In the genomic region with DNA sequence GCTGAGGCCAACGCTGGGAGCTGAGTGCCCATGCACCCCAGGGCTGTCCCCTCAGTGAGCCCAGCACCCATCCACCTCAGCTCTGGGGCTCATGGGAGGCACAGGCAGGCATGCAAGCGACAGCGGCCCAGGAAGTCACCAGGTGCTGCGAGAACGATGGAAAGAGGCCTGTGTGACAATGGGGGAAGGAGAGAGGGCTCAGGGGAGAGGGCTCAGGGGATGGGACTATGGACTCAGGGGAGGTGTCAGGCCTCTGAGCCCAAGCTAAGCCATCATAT, we compare ENCODE assay signal across 26 cellular contexts.
"Had no signal": no experiment of that assay in that cellular context is flagged by ENCODE, and none has a peak within 500 bp of the region (broad histone marks: within the 10 kb centered on the region; RNA-seq: fewer than 3 reads in every experiment).

No MANE protein-coding gene starts in this region.

- H3K4me3 ChIP-seq: gastrocnemius medialis, lung, mucosa of descending colon, neural progenitor cell, prostate gland, right atrium auricular region, smooth muscle cell, thoracic aorta, tibial nerve, upper lobe of left lung had no signal

- H3K4me1 Mint-ChIP-seq: mesothelial cell of epicardium; naive B cell; stimulated activated naive B cell treated with anti-CD40 and anti-IgM and Interleukin-4, amounts not matched to agents 10 μg/mL and 1 μg/mL and 100 μg/mL, for 72 hours had no signal

- H3K4me1 ChIP-seq: gastrocnemius medialis, neural progenitor cell, prostate gland, right atrium auricular region, upper lobe of left lung had no signal

- H3K4me3 Mint-ChIP-seq: effector memory CD8-positive, alpha-beta T cell; memory B cell; mesothelial cell of epicardium; naive B cell; natural killer cell treated with Interleukin-12 subunit alpha and Interleukin-12 subunit beta and Interleukin-15 and Interleukin-18, amount 100 ng/mL, for 72 hours; neural progenitor cell; stimulated activated naive B cell treated with anti-CD40 and anti-IgM and Interleukin-4, amounts not matched to agents 10 μg/mL and 1 μg/mL and 100 μg/mL, for 72 hours; stimulated activated naive CD8-positive, alpha-beta T cell treated with anti-CD3 and anti-CD28 coated beads, Interleukin-15, Interleukin-2, amounts not matched to agents 100 ng/mL and 50 ng/mL, for 24 hours had no signal

- H3K36me3 ChIP-seq: gastrocnemius medialis, neural progenitor cell, prostate gland, right atrium auricular region, thoracic aorta, tibial nerve, upper lobe of left lung had no signal

- H3K9ac ChIP-seq: neural progenitor cell had no signal

- H3K27ac ChIP-seq: gastrocnemius medialis, neural progenitor cell, prostate gland, right atrium auricular region, thoracic aorta, tibial nerve, upper lobe of left lung had no signal

- FAIRE-seq: keratinocyte, urothelium cell line had no signal

- ATAC-seq: effector memory CD8-positive, alpha-beta T cell; gastrocnemius medialis; left lobe of liver; mucosa of descending colon; sciatic nerve; stimulated activated naive B cell treated with anti-CD40 and anti-IgM and Interleukin-4, amounts not matched to agents 10 μg/mL and 1 μg/mL and 100 μg/mL, for 72 hours had no signal

- H2AFZ ChIP-seq: neural progenitor cell had no signal

- H3K27me3 ChIP-seq: gastrocnemius medialis, neural progenitor cell, right atrium auricular region, tibial nerve, upper lobe of left lung had no signal

- H3K4me2 ChIP-seq: neural progenitor cell, smooth muscle cell had no signal

- H3K36me3 Mint-ChIP-seq: memory B cell; mesothelial cell of epicardium; naive B cell; natural killer cell treated with Interleukin-12 subunit alpha and Interleukin-12 subunit beta and Interleukin-15 and Interleukin-18, amount 100 ng/mL, for 72 hours; neural progenitor cell; stimulated activated naive B cell treated with anti-CD40 and anti-IgM and Interleukin-4, amounts not matched to agents 10 μg/mL and 1 μg/mL and 100 μg/mL, for 72 hours had no signal

- DNase-seq: cortex of kidney; effector memory CD8-positive, alpha-beta T cell; gastrocnemius medialis; mucosa of descending colon; naive B cell; nucleus accumbens; stimulated activated CD4-positive, alpha-beta T cell treated with anti-CD3 and anti-CD28 coated beads, Interleukin-12 subunit alpha, Interleukin-12 subunit beta, amount 100 ng/mL, for 4 hours; stimulated activated CD4-positive, alpha-beta T cell treated with anti-CD3 and anti-CD28 coated beads, Interleukin-1b, Interleukin-23, amount 100 ng/mL, for 48 hours; stimulated activated CD4-positive, alpha-beta T cell treated with anti-CD3 and anti-CD28 coated beads, Interleukin-4, amount 100 ng/mL, for 1 hour; stimulated activated naive B cell treated with anti-CD40 and anti-IgM and Interleukin-4, amounts not matched to agents 10 μg/mL and 1 μg/mL and 100 μg/mL, for 72 hours; upper lobe of left lung had no signal

- H3K27ac Mint-ChIP-seq: effector memory CD8-positive, alpha-beta T cell; memory B cell; mesothelial cell of epicardium; natural killer cell treated with Interleukin-12 subunit alpha and Interleukin-12 subunit beta and Interleukin-15 and Interleukin-18, amount 100 ng/mL, for 72 hours; stimulated activated naive B cell treated with anti-CD40 and anti-IgM and Interleukin-4, amounts not matched to agents 10 μg/mL and 1 μg/mL and 100 μg/mL, for 72 hours; stimulated activated naive CD8-positive, alpha-beta T cell treated with anti-CD3 and anti-CD28 coated beads, Interleukin-15, Interleukin-2, amounts not matched to agents 100 ng/mL and 50 ng/mL, for 24 hours had no signal

- H3K9me3 ChIP-seq: gastrocnemius medialis, mucosa of descending colon, prostate gland, right atrium auricular region, thoracic aorta, tibial nerve, upper lobe of left lung had no signal

- H3K9me3 Mint-ChIP-seq: effector memory CD8-positive, alpha-beta T cell; memory B cell; mesothelial cell of epicardium; naive B cell; natural killer cell treated with Interleukin-12 subunit alpha and Interleukin-12 subunit beta and Interleukin-15 and Interleukin-18, amount 100 ng/mL, for 72 hours; neural progenitor cell; stimulated activated naive B cell treated with anti-CD40 and anti-IgM and Interleukin-4, amounts not matched to agents 10 μg/mL and 1 μg/mL and 100 μg/mL, for 72 hours; stimulated activated naive CD8-positive, alpha-beta T cell treated with anti-CD3 and anti-CD28 coated beads, Interleukin-15, Interleukin-2, amounts not matched to agents 100 ng/mL and 50 ng/mL, for 24 hours had no signal
